In genomic region chr10:49112851-49113250, GRCh38 we compare ENCODE assay signal across 30 cellular contexts. TPM values are rescaled to one million over a fixed set of nuclear protein-coding genes. Genes with fewer than 3 reads are reported as not detected.
DNase-seq lines count a peak whose midpoint lies in the region; ATAC-seq and TF ChIP-seq lines count a peak whose summit lies in the region.
"Had no signal": no experiment of that assay in that cellular context is flagged by ENCODE, and none has a peak within 500 bp of the region (broad histone marks: within the 10 kb centered on the region; RNA-seq: fewer than 3 reads in every experiment).

No MANE protein-coding gene starts in this region.

- peaks cover 1% of the 10 kb centered on the region; the same call in 1 of the 2 replicates for H3K36me3 ChIP-seq in IMR-90 (ENCODE audit: control insufficient read depth, insufficient read depth, low read length)
- H3K36me3 ChIP-seq in ascending aorta: no peaks in the 10 kb centered on the region
- H3K36me3 ChIP-seq in lung (ENCODE audit: control insufficient read depth in 2 of 2, insufficient read depth in 2 of 2, low read length in 2 of 2): no peaks in the 10 kb centered on the region
- H3K36me3 ChIP-seq in tibial artery: no peaks in the 10 kb centered on the region
- H3K36me3 ChIP-seq: BLaER1 treated with 17β-estradiol and CSF1 and Interleukin-3, amounts not matched to agents 10 nM and 100 nM; HAP-1 had no signal

- CTCF ChIA-PET in IMR-90 (lab: Yijun Ruan, JAX): interaction anchor here (0.6 to 2.1 kb wide), 2 partner anchors 49 to 100 kb away, joined by 4 to 5 read pairs; no protein-coding TSS in a partner anchor

- no peak overlapping the region for H2BK15ac ChIP-seq in IMR-90 (ENCODE audit: low read depth, low read length)

- H3K4me1 ChIP-seq in IMR-90 (ENCODE audit: control insufficient read depth, insufficient read depth, low read length): peaks cover 22% of the 10 kb centered on the region; the same call in 1 of the 2 replicates
- peaks cover 20 to 70% of the 10 kb centered on the region in 2 donors for H3K4me1 ChIP-seq in ascending aorta
- peaks cover 4 to 12% of the 10 kb centered on the region in 2 donors for H3K4me1 ChIP-seq in lung (ENCODE audit: control insufficient read depth in 2 of 2, insufficient read depth in 2 of 2, low read length in 2 of 2)
- peaks cover 0 to 74% (median 53%) of the 10 kb centered on the region in 4 donors for H3K4me1 ChIP-seq in tibial artery
- H3K4me1 ChIP-seq: A549, HAP-1 had no signal

- dilution Hi-C loops in IMR-90 (cut with HindIII; ENCODE audit: low sequenced_read_pairs, unreplicated experiment): no loop called here

- H4K20me1 ChIP-seq in IMR-90 (ENCODE audit: insufficient read depth, low read length): peaks cover 6% of the 10 kb centered on the region; the same call in 1 of the 2 replicates
- H4K20me1 ChIP-seq: BLaER1 treated with 17β-estradiol and CSF1 and Interleukin-3, amounts not matched to agents 10 nM and 100 nM had no signal

- no peak overlapping the region for H3K9ac ChIP-seq in IMR-90 (ENCODE audit: low read depth, low read length)
- H3K9ac ChIP-seq: BLaER1 treated with 17β-estradiol and CSF1 and Interleukin-3, amounts not matched to agents 10 nM and 100 nM had no signal

- H2BK120ac ChIP-seq in IMR-90 (ENCODE audit: low read depth, low read length): no peak overlapping the region

- H3K4me3 ChIP-seq in IMR-90 (ENCODE audit: insufficient read depth, low read depth, low read length) (no peak overlapping the region), ascending aorta (peak overlapping the region; percentile 13 to 87), lung (no peak overlapping the region), tibial artery (no peak overlapping the region), foreskin fibroblast (ENCODE audit: low read depth in 1 of 2, low read length in 2 of 2) (no peak overlapping the region)
- H3K4me3 ChIP-seq: A549; BLaER1 treated with 17β-estradiol and CSF1 and Interleukin-3, amounts not matched to agents 10 nM and 100 nM; HAP-1 had no signal

- no peak for DNase-seq in IMR-90
- DNase-seq in ascending aorta (ENCODE audit: low spot score in 2 of 2): no peak
- peak; percentile 18 for DNase-seq in lung (ENCODE audit: low spot score)
- DNase-seq in tibial artery: no peak
- DNase-seq in activated naive CD4-positive, alpha-beta T cell (lab: John Stamatoyannopoulos, UW): no peak
- no peak for DNase-seq in foreskin fibroblast
- DNase-seq: AML-193; CD4-positive, alpha-beta memory T cell; COR-L47; DMS53; GOT3; HFFc6; KBM-7; MV-4-11; NCI-H1105; NCI-H1436 treated with DMSO at 0.1 percent for 48 hours; NCI-H187 treated with DMSO at 0.1 percent for 48 hours; NCI-H2171 treated with DMSO at 0.1 percent for 48 hours; NCI-H345; NCI-H524; NCI-H774; PC-3 had no signal

- H3K27ac ChIP-seq in IMR-90 (ENCODE audit: insufficient read depth, low read length) (no peak overlapping the region), ascending aorta (peak overlapping the region; percentile 86 to 94), lung (ENCODE audit: low read depth in 1 of 2, low read length in 1 of 2) (peak overlapping the region in 1 of 2 donors; percentile 18), tibial artery (peak overlapping the region; percentile 88 to 90)
- H3K27ac ChIP-seq: A549; BLaER1 treated with 17β-estradiol and CSF1 and Interleukin-3, amounts not matched to agents 10 nM and 100 nM had no signal

- no peak overlapping the region for H3K18ac ChIP-seq in IMR-90 (ENCODE audit: low read depth, low read length)

- in situ Hi-C loops in IMR-90 (cut with MboI; ENCODE audit: low sequenced_read_pairs): no loop called here

- no peak overlapping the region for H2BK20ac ChIP-seq in IMR-90 (ENCODE audit: low read depth, low read length)

- peaks cover 0 to 52% of the 10 kb centered on the region in 2 experiments; a peak in 3 of 4 replicates for H3K79me1 ChIP-seq in IMR-90 (ENCODE audit: low read depth in 1 of 2, low read length in 2 of 2)

- H3K9me1 ChIP-seq in IMR-90 (ENCODE audit: insufficient read depth, low read length): peaks cover 4% of the 10 kb centered on the region; the same call in 1 of the 2 replicates

- H4K5ac ChIP-seq in IMR-90 (ENCODE audit: low read depth, low read length): no peak overlapping the region

- BruUV-seq in IMR-90 (replicated peaks; lab: Mats Ljungman, UMichigan): TSS peak; percentile 46

- H4K91ac ChIP-seq in IMR-90 (ENCODE audit: insufficient read depth, low read depth, low read length): no peak overlapping the region

- no peak for TF ChIP-seq POLR2A in IMR-90 (IDR thresholded peaks at IDR 0.05; ENCODE audit: low read depth, low read length)

- H2AFZ ChIP-seq in IMR-90 (replicated peaks; ENCODE audit: low read length, poor library complexity): no peak overlapping the region

- H3K9me3 ChIP-seq in IMR-90 (ENCODE audit: control insufficient read depth, insufficient read depth, low read length) (no peaks in the 10 kb centered on the region), ascending aorta (no peaks in the 10 kb centered on the region), lung (ENCODE audit: control insufficient read depth in 2 of 2, insufficient read depth in 1 of 2, low read length in 1 of 2) (no peaks in the 10 kb centered on the region), tibial artery (no peaks in the 10 kb centered on the region)
- H3K9me3 ChIP-seq: A549; BLaER1 treated with 17β-estradiol and CSF1 and Interleukin-3, amounts not matched to agents 10 nM and 100 nM; HAP-1 had no signal

- no peak overlapping the region for H4K8ac ChIP-seq in IMR-90 (ENCODE audit: low read depth in 2 of 2, low read length in 2 of 2)

- H3K14ac ChIP-seq in IMR-90 (replicated peaks; ENCODE audit: low read depth, low read length): no peak overlapping the region

- intact Hi-C loops in IMR-90 (cut with micrococcal nuclease): loop anchor here (10.0 kb wide), 1 partner anchor 182 kb away; the partner anchor contains the start of gene C10orf71
- intact Hi-C loops in ascending aorta (cut with DNase I): loop anchor here (1.0 to 10.0 kb wide), 3 partner anchors 132 to 806 kb away; partner anchors contain the start of genes ERCC6 and MAPK8
- intact Hi-C loops in tibial artery (cut with DNase I; ENCODE audit: low total_unique reads): no loop called here

- no peak overlapping the region for H2BK5ac ChIP-seq in IMR-90 (ENCODE audit: low read depth, low read length, poor library complexity, severe bottlenecking)

- no CpG with 5 or more reads among the region's 3 CpGs for WGBS in IMR-90 (ENCODE audit: extremely low coverage in 2 of 2, insufficient read length in 1 of 2), 2 experiments
- WGBS in lung, 2 donors: 56 to 58% methylated on average over 3 of the region's 3 CpGs

- no peaks in the 10 kb centered on the region; the same call in 1 of the 2 replicates for H3K27me3 ChIP-seq in IMR-90 (ENCODE audit: control insufficient read depth, insufficient read depth, low read length)
- no peaks in the 10 kb centered on the region for H3K27me3 ChIP-seq in ascending aorta
- H3K27me3 ChIP-seq in lung (ENCODE audit: control insufficient read depth, insufficient read depth): no peaks in the 10 kb centered on the region
- no peaks in the 10 kb centered on the region for H3K27me3 ChIP-seq in tibial artery

- POLR2A ChIA-PET in IMR-90 (lab: Charles Lee; ENCODE audit: unreplicated experiment): interaction anchor here (0.6 kb wide), 1 partner anchor 75 kb away, joined by 5 read pairs; no protein-coding TSS in a partner anchor

- no peak overlapping the region for H3K23ac ChIP-seq in IMR-90 (ENCODE audit: low read depth, low read length)

- TF ChIP-seq CTCF in IMR-90 (conservative IDR thresholded peaks at IDR 0.05; ENCODE audit: low read depth, low read length) (no peak), ascending aorta (IDR thresholded peaks at IDR 0.05) (no peak), lung (IDR thresholded peaks at IDR 0.05; ENCODE audit: control extremely low read depth, extremely low read depth) (no peak), tibial artery (IDR thresholded peaks at IDR 0.05) (no peak), foreskin fibroblast (IDR thresholded peaks at IDR 0.05; ENCODE audit: low read depth, low read length) (no peak)

- no peak overlapping the region for H3K4ac ChIP-seq in IMR-90 (ENCODE audit: low read depth, low read length)

- no peak overlapping the region for H3K4me2 ChIP-seq in IMR-90 (ENCODE audit: low read depth, low read length)
- H3K4me2 ChIP-seq: A549; BLaER1 treated with 17β-estradiol and CSF1 and Interleukin-3, amounts not matched to agents 10 nM and 100 nM had no signal

- no peak overlapping the region for H2AK9ac ChIP-seq in IMR-90 (replicated peaks; ENCODE audit: low read depth, low read length, poor library complexity)

- no peak overlapping the region for H3K56ac ChIP-seq in IMR-90 (ENCODE audit: extremely low read depth, insufficient read depth, low read length)

- no peak for ATAC-seq in IMR-90 (ENCODE audit: low read depth)
- ATAC-seq in lung (ENCODE audit: insufficient read depth, low FRiP score): no peak
- ATAC-seq in GM18909 (IDR thresholded peaks at IDR 0.05; ENCODE audit: poor library complexity, unreplicated experiment): no peak
- ATAC-seq: A549, PC-3 had no signal

- H2AK5ac ChIP-seq in IMR-90 (ENCODE audit: low read depth, low read length): 0 out of 2 replicates have a peak overlapping the region, but pooled peaks have one; percentile 39

- no peak for TF ChIP-seq RAD21 in IMR-90 (IDR thresholded peaks at IDR 0.05; ENCODE audit: low read length)

TF ChIP-seq in IMR-90, 13 proteins besides CTCF, POLR2A, EP300 and RAD21 (continues in another document):
- TF ChIP-seq FOS (IDR thresholded peaks at IDR 0.05; ENCODE audit: low read depth, low read length) (no peak), MAFK (IDR thresholded peaks at IDR 0.05; ENCODE audit: low read depth, low read length) (no peak)

RNA-seq across cellular contexts. Expression of gene VSTM4, which starts 2.5 kb away (rescaled TPM):
- total RNA-seq in IMR-90 (2012; rRNA removed) (2.5 and 2.9 TPM in 2 replicates), ascending aorta (17.7 TPM), lung (10 to 100 TPM; 10.9 to 49.4 TPM)
- polyA plus RNA-seq in IMR-90 (2012; rRNA removed) (2.1 and 2.4 TPM in 2 replicates), lung (1 to 10 TPM; 2.9 to 3.4 TPM)
- 1.2 and 1.3 TPM in 2 replicates for polyA plus RNA-seq in IMR-90 (2012; cell fraction: cytosol; rRNA removed)
- 0.76 and 2.5 TPM in 2 replicates for polyA plus RNA-seq in IMR-90 (2012; cell fraction: nucleus; rRNA removed; ENCODE audit: low replicate concordance)
- total RNA-seq: CD4-positive, alpha-beta memory T cell; G401; MCF 10A; PC-3 had no signal
- polyA plus RNA-seq: CD4-positive, alpha-beta memory T cell had no signal

RNA-seq across cellular contexts. Expression of gene FAM170B, which starts 21.0 kb away (rescaled TPM):
- total RNA-seq in IMR-90 (2012; rRNA removed) (not detected in 2 replicates), ascending aorta (not detected), lung (under 1 TPM in 1 of 2 donors, not detected in 1; 0.34 TPM)
- polyA plus RNA-seq in IMR-90 (2012; rRNA removed) (not detected in 2 replicates), lung (under 1 TPM in 1 of 2 donors, not detected in 1; 0.13 TPM)
- polyA plus RNA-seq in IMR-90 (2012; cell fraction: cytosol; rRNA removed): not detected in 2 replicates
- not detected in 2 replicates for polyA plus RNA-seq in IMR-90 (2012; cell fraction: nucleus; rRNA removed; ENCODE audit: low replicate concordance)
- total RNA-seq: CD4-positive, alpha-beta memory T cell; Daoy; G401; HFFc6; LHCN-M2; MCF 10A; PC-3 had no signal
- polyA plus RNA-seq: A549; CD4-positive, alpha-beta memory T cell had no signal

Comparison
In these comparisons a context has a peak if more than half of its experiments do, and no peak if none do; other contexts are left out.
1. H3K4me3 ChIP-seq: peak in ascending aorta (2 of 2); none in IMR-90 (single experiment), lung (single experiment), tibial artery (0 of 2) and foreskin fibroblast (0 of 2).